ENCODE assay signal across 29 cellular contexts in genomic region chr12:90936230-90937005, GRCh38. TPM values are rescaled to one million over a fixed set of nuclear protein-coding genes. Genes with fewer than 3 reads are reported as not detected.
DNase-seq lines count a peak whose midpoint lies in the region; ATAC-seq, FAIRE-seq and TF ChIP-seq lines count a peak whose summit lies in the region.
"Had no signal": no experiment of that assay in that cellular context is flagged by ENCODE, and none has a peak within 500 bp of the region (broad histone marks: within the 10 kb centered on the region; RNA-seq: fewer than 3 reads in every experiment).

No MANE protein-coding gene starts in this region.

- CTCF ChIA-PET in HepG2 (lab: Yijun Ruan, JAX; ENCODE audit: low intra/inter-chr PET ratio, low total read pairs) = interaction anchor here (0.7 kb wide), 1 partner anchor 386 kb away, joined by 3 read pairs; no protein-coding TSS in a partner anchor

- H3K27ac ChIP-seq in HepG2 (ENCODE audit: extremely low read length, insufficient read depth, low read length) = no peak overlapping the region
- H3K27ac ChIP-seq in right lobe of liver = no peak overlapping the region
- no peak overlapping the region for H3K27ac ChIP-seq in foreskin keratinocyte
- no peak overlapping the region for H3K27ac ChIP-seq in gastroesophageal sphincter
- H3K27ac ChIP-seq: BLaER1, sigmoid colon, SK-N-MC, upper lobe of right lung had no signal

- H3K27ac Mint-ChIP-seq in activated T-helper 1 cell treated with anti-CD3 and anti-CD28 coated beads, Interleukin-12 subunit alpha, Interleukin-12 subunit beta, Interleukin-2, Interleukin-4 antibody, amounts not matched to agents 30 ng/mL and 10 ng/mL and 1 ng/mL, durations not matched to agents 14 hours and 24 hours and 36 hours = no peak overlapping the region
- H3K27ac Mint-ChIP-seq: activated naive CD8-positive, alpha-beta T cell treated with anti-CD3 and anti-CD28 coated beads, Interleukin-2, amount 50 U/mL, for 24 hours; stimulated activated memory B cell treated with anti-CD40 and anti-IgM and Interleukin-4, amounts not matched to agents 10 μg/mL and 1 μg/mL and 100 μg/mL, for 72 hours; T-helper 1 cell treated with Interleukin-12 subunit alpha and Interleukin-12 subunit beta and Interleukin-4 antibody, amounts not matched to agents 30 μg/mL and 1 μg/mL, for 36 hours had no signal

- no peaks in the 10 kb centered on the region for H3K4me1 Mint-ChIP-seq in activated T-helper 1 cell treated with anti-CD3 and anti-CD28 coated beads, Interleukin-12 subunit alpha, Interleukin-12 subunit beta, Interleukin-2, Interleukin-4 antibody, amounts not matched to agents 30 ng/mL and 10 ng/mL and 1 ng/mL, durations not matched to agents 14 hours and 24 hours and 36 hours (ENCODE audit: low read depth)
- H3K4me1 Mint-ChIP-seq: activated naive CD8-positive, alpha-beta T cell treated with anti-CD3 and anti-CD28 coated beads, Interleukin-2, amount 50 U/mL, for 24 hours; stimulated activated memory B cell treated with anti-CD40 and anti-IgM and Interleukin-4, amounts not matched to agents 10 μg/mL and 1 μg/mL and 100 μg/mL, for 72 hours had no signal

- no peak overlapping the region for H3K9ac ChIP-seq in HepG2 (ENCODE audit: insufficient read depth, low read depth, low read length)
- H3K9ac ChIP-seq: BLaER1 had no signal

- intact Hi-C loops in HepG2 (cut with micrococcal nuclease; ENCODE audit: unreplicated experiment) (no loop called here), right lobe of liver (cut with DNase I) (no loop called here)
- intact Hi-C loops in activated T-helper 1 cell treated with anti-CD3 and anti-CD28 coated beads, Interleukin-12 subunit alpha, Interleukin-12 subunit beta, Interleukin-2, Interleukin-4 antibody, amounts not matched to agents 30 ng/mL and 10 ng/mL and 1 ng/mL, durations not matched to agents 14 hours and 24 hours and 36 hours (cut with micrococcal nuclease) = no loop called here

- BruUV-seq in HepG2 (replicated peaks; lab: Mats Ljungman, UMichigan) = no TSS peak

- ATAC-seq in HepG2 (no peak), right lobe of liver (no peak), foreskin keratinocyte (peak; percentile 35), gastroesophageal sphincter (no peak), GM18517 (IDR thresholded peaks at IDR 0.05; ENCODE audit: unreplicated experiment) (no peak)
- ATAC-seq: activated naive CD8-positive, alpha-beta T cell treated with anti-CD3 and anti-CD28 coated beads, Interleukin-2, amount 50 U/mL, for 24 hours; activated T-cell treated with anti-CD3 and anti-CD28 coated beads, Interleukin-2, amount 50 U/mL, for 4 hours; stimulated activated memory B cell treated with anti-CD40 and anti-IgM and Interleukin-4, amounts not matched to agents 10 μg/mL and 1 μg/mL and 100 μg/mL, for 72 hours; upper lobe of right lung had no signal

- H3K36me3 ChIP-seq in HepG2 (replicated peaks in 1 of 2; ENCODE audit: control insufficient read depth in 1 of 2, insufficient read depth in 2 of 2, low read length in 2 of 2) (no peaks in the 10 kb centered on the region), right lobe of liver (no peaks in the 10 kb centered on the region), gastroesophageal sphincter (no peaks in the 10 kb centered on the region)
- H3K36me3 ChIP-seq: BLaER1, sigmoid colon, upper lobe of right lung had no signal

- no peak for DNase-seq in HepG2 (ENCODE audit: low spot score)
- no peak for DNase-seq in right lobe of liver
- peak; percentile 32 for DNase-seq in NCI-H69 (lab: John Stamatoyannopoulos, UW)
- DNase-seq in foreskin keratinocyte = peak in 1 of 2 donors; percentile 20
- no peak for DNase-seq in COLO668 (lab: John Stamatoyannopoulos, UW; ENCODE audit: unreplicated experiment)
- DNase-seq in activated T-helper 1 cell treated with anti-CD3 and anti-CD28 coated beads, Interleukin-12 subunit alpha, Interleukin-12 subunit beta, Interleukin-2, Interleukin-4 antibody, amounts not matched to agents 30 ng/mL and 10 ng/mL and 1 ng/mL, durations not matched to agents 14 hours and 24 hours and 36 hours (ENCODE audit: low spot score) = no peak
- DNase-seq: ACHN; activated CD4-positive, alpha-beta T cell treated with anti-CD3 and anti-CD28 coated beads for 4 hours; activated naive CD8-positive, alpha-beta T cell treated with anti-CD3 and anti-CD28 coated beads, Interleukin-2, amount 50 U/mL, for 24 hours; activated T-cell treated with anti-CD3 and anti-CD28 coated beads, Interleukin-2, amount 50 U/mL, for 4 hours; DMS79; GF-D8; NCI-H1092; NCI-H187; NCI-H748 treated with DMSO at 0.1 percent for 48 hours; sigmoid colon; stimulated activated CD4-positive, alpha-beta T cell treated with anti-CD3 and anti-CD28 coated beads, Interleukin-4, amount 100 ng/mL, for 4 hours; substantia nigra; upper lobe of right lung had no signal

- H4K20me1 ChIP-seq in HepG2 (ENCODE audit: insufficient read depth, low read length) = no peaks in the 10 kb centered on the region
- H4K20me1 ChIP-seq: BLaER1 had no signal

- H3K36me3 Mint-ChIP-seq in activated T-helper 1 cell treated with anti-CD3 and anti-CD28 coated beads, Interleukin-12 subunit alpha, Interleukin-12 subunit beta, Interleukin-2, Interleukin-4 antibody, amounts not matched to agents 30 ng/mL and 10 ng/mL and 1 ng/mL, durations not matched to agents 14 hours and 24 hours and 36 hours (ENCODE audit: low read depth) = no peaks in the 10 kb centered on the region
- H3K36me3 Mint-ChIP-seq: stimulated activated memory B cell treated with anti-CD40 and anti-IgM and Interleukin-4, amounts not matched to agents 10 μg/mL and 1 μg/mL and 100 μg/mL, for 72 hours had no signal

- no peak overlapping the region for H2AFZ ChIP-seq in HepG2 (ENCODE audit: low read length)

- in situ Hi-C loops in HepG2 (cut with HindIII; ENCODE audit: extremely low pct_ligation_motif_present, low pct_unique_long_range_greater_than_20kb) = no loop called here

- H3K79me2 ChIP-seq in HepG2 (ENCODE audit: insufficient read depth, low read length) = no peaks in the 10 kb centered on the region

- no peak for FAIRE-seq in HepG2 (lab: Jason Lieb, UNC)

- H3K9me3 ChIP-seq in HepG2 (ENCODE audit: low read length) (no peaks in the 10 kb centered on the region), right lobe of liver (no peaks in the 10 kb centered on the region), gastroesophageal sphincter (no peaks in the 10 kb centered on the region)
- H3K9me3 ChIP-seq: BLaER1, sigmoid colon, upper lobe of right lung had no signal

- H3K4me3 Mint-ChIP-seq in activated T-helper 1 cell treated with anti-CD3 and anti-CD28 coated beads, Interleukin-12 subunit alpha, Interleukin-12 subunit beta, Interleukin-2, Interleukin-4 antibody, amounts not matched to agents 30 ng/mL and 10 ng/mL and 1 ng/mL, durations not matched to agents 14 hours and 24 hours and 36 hours = no peak overlapping the region
- H3K4me3 Mint-ChIP-seq: activated naive CD8-positive, alpha-beta T cell treated with anti-CD3 and anti-CD28 coated beads, Interleukin-2, amount 50 U/mL, for 24 hours; activated T-cell treated with anti-CD3 and anti-CD28 coated beads, Interleukin-2, amount 50 U/mL, for 4 hours; stimulated activated memory B cell treated with anti-CD40 and anti-IgM and Interleukin-4, amounts not matched to agents 10 μg/mL and 1 μg/mL and 100 μg/mL, for 72 hours; T-helper 1 cell treated with Interleukin-12 subunit alpha and Interleukin-12 subunit beta and Interleukin-4 antibody, amounts not matched to agents 30 μg/mL and 1 μg/mL, for 36 hours had no signal

- TF ChIP-seq POLR2A in HepG2 (IDR thresholded peaks at IDR 0.05; ENCODE audit: insufficient read depth in 1 of 2, low read depth in 2 of 2, low read length in 2 of 2) (no peak), right lobe of liver (IDR thresholded peaks at IDR 0.05) (no peak), gastroesophageal sphincter (IDR thresholded peaks at IDR 0.05) (no peak)

- TF ChIP-seq EP300 in HepG2 (IDR thresholded peaks at IDR 0.05; ENCODE audit: low read depth in 2 of 2, low read length in 2 of 2) (no peak), HepG2 (CRISPR knock-in tag; IDR thresholded peaks at IDR 0.05; ENCODE audit: borderline replicate concordance) (no peak), gastroesophageal sphincter (IDR thresholded peaks at IDR 0.05) (no peak)

- H3K4me1 ChIP-seq in HepG2 (ENCODE audit: insufficient read depth, low read length) (no peaks in the 10 kb centered on the region), right lobe of liver (peaks cover 0 to 10% (median 0%) of the 10 kb centered on the region in 4 donors), foreskin keratinocyte (peaks cover 11% of the 10 kb centered on the region), gastroesophageal sphincter (peaks cover 0 to 6% (median 0%) of the 10 kb centered on the region in 3 donors)
- H3K4me1 ChIP-seq: BLaER1, sigmoid colon, upper lobe of right lung had no signal

- POLR2A ChIA-PET in HepG2 (lab: Yijun Ruan, JAX) = no interaction called here

- H3K4me3 ChIP-seq in HepG2 (replicated peaks in 1 of 3; ENCODE audit: insufficient read depth in 1 of 3, low read depth in 2 of 3, low read length in 3 of 3) (no peak overlapping the region), right lobe of liver (no peak overlapping the region), gastroesophageal sphincter (no peak overlapping the region)
- H3K4me3 ChIP-seq: BLaER1, sigmoid colon, SK-N-MC, upper lobe of right lung had no signal

- no peak for TF ChIP-seq RAD21 in HepG2 (CRISPR knock-in tag; IDR thresholded peaks at IDR 0.05)

- TF ChIP-seq CTCF in HepG2 (CRISPR knock-in tag; IDR thresholded peaks at IDR 0.05) = no peak
- no peak for TF ChIP-seq CTCF in right lobe of liver (IDR thresholded peaks at IDR 0.05)
- no peak for TF ChIP-seq CTCF in foreskin keratinocyte (conservative IDR thresholded peaks at IDR 0.05)
- no peak for TF ChIP-seq CTCF in gastroesophageal sphincter (IDR thresholded peaks at IDR 0.05)

- no peaks in the 10 kb centered on the region for H3K27me3 ChIP-seq in HepG2 (ENCODE audit: control insufficient read depth in 1 of 2, insufficient read depth in 2 of 2, low read length in 2 of 2)
- H3K27me3 ChIP-seq in right lobe of liver = no peaks in the 10 kb centered on the region
- no peaks in the 10 kb centered on the region for H3K27me3 ChIP-seq in foreskin keratinocyte
- H3K27me3 ChIP-seq in gastroesophageal sphincter = no peaks in the 10 kb centered on the region
- H3K27me3 ChIP-seq: BLaER1, sigmoid colon, upper lobe of right lung had no signal

- no peak overlapping the region for H3K4me2 ChIP-seq in HepG2 (ENCODE audit: low read depth, low read length)
- H3K4me2 ChIP-seq: BLaER1 had no signal

- no peaks in the 10 kb centered on the region for H3K9me3 Mint-ChIP-seq in activated T-helper 1 cell treated with anti-CD3 and anti-CD28 coated beads, Interleukin-12 subunit alpha, Interleukin-12 subunit beta, Interleukin-2, Interleukin-4 antibody, amounts not matched to agents 30 ng/mL and 10 ng/mL and 1 ng/mL, durations not matched to agents 14 hours and 24 hours and 36 hours
- H3K9me3 Mint-ChIP-seq: activated naive CD8-positive, alpha-beta T cell treated with anti-CD3 and anti-CD28 coated beads, Interleukin-2, amount 50 U/mL, for 24 hours; activated T-cell treated with anti-CD3 and anti-CD28 coated beads, Interleukin-2, amount 50 U/mL, for 4 hours; stimulated activated memory B cell treated with anti-CD40 and anti-IgM and Interleukin-4, amounts not matched to agents 10 μg/mL and 1 μg/mL and 100 μg/mL, for 72 hours; T-helper 1 cell treated with Interleukin-12 subunit alpha and Interleukin-12 subunit beta and Interleukin-4 antibody, amounts not matched to agents 30 μg/mL and 1 μg/mL, for 36 hours had no signal

- H3K27me3 Mint-ChIP-seq in activated T-helper 1 cell treated with anti-CD3 and anti-CD28 coated beads, Interleukin-12 subunit alpha, Interleukin-12 subunit beta, Interleukin-2, Interleukin-4 antibody, amounts not matched to agents 30 ng/mL and 10 ng/mL and 1 ng/mL, durations not matched to agents 14 hours and 24 hours and 36 hours (ENCODE audit: insufficient read depth) = peaks cover 9% of the 10 kb centered on the region

- WGBS in HepG2 (ENCODE audit: low lambda C conversion rate) = 59% methylated on average over 4 of the region's 5 CpGs
- 83% methylated on average over 1 of the region's 5 CpGs for WGBS in right lobe of liver (ENCODE audit: insufficient coverage, low coverage, low lambda C conversion rate, missing lambda C conversion rate)
- 96 to 100% methylated on average over 1 to 5 of the region's 5 CpGs for WGBS in gastroesophageal sphincter (ENCODE audit: low coverage in 1 of 2), 2 donors

RNA-seq across cellular contexts. Expression of gene CCER1, which starts 18.6 kb away (rescaled TPM):
- not detected in 2 replicates for total RNA-seq in HepG2 (2016; rRNA removed; fragmentation: Illumina TruSeq; extraction: Trizol)
- total RNA-seq in HepG2 (2016; cell fraction: cytosol; rRNA removed; fragmentation: Illumina TruSeq; extraction: Trizol; ENCODE audit: low read depth) = not detected in 2 replicates
- not detected in 2 replicates for total RNA-seq in HepG2 (2016; cell fraction: insoluble cytoplasmic fraction; rRNA removed; fragmentation: Illumina TruSeq; extraction: Trizol)
- not detected in 2 replicates for total RNA-seq in HepG2 (2016; cell fraction: membrane; rRNA removed; fragmentation: Illumina TruSeq; extraction: Trizol)
- not detected in 2 replicates for total RNA-seq in HepG2 (2016; cell fraction: nucleus; rRNA removed; fragmentation: Illumina TruSeq; extraction: Trizol)
- not detected in 2 replicates for polyA plus RNA-seq in HepG2 (2011; rRNA removed)
- not detected in 2 replicates for polyA plus RNA-seq in HepG2 (2011; cell fraction: cytosol; rRNA removed)
- not detected in 2 replicates for polyA plus RNA-seq in HepG2 (2011; cell fraction: nucleus; rRNA removed)
- polyA plus RNA-seq in HepG2 (2012) = not detected in 2 replicates
- polyA plus RNA-seq in HepG2 (2016; cell fraction: cytosol; fragmentation: Illumina TruSeq; extraction: Trizol; ENCODE audit: low read depth) = not detected in 2 replicates
- not detected in 2 replicates for polyA plus RNA-seq in HepG2 (2016; cell fraction: insoluble cytoplasmic fraction; fragmentation: Illumina TruSeq; extraction: Trizol; ENCODE audit: low read depth)
- polyA plus RNA-seq in HepG2 (2016; cell fraction: membrane; fragmentation: Illumina TruSeq; extraction: Trizol; ENCODE audit: low read depth) = not detected in 2 replicates
- polyA plus RNA-seq in HepG2 (2016; cell fraction: nucleus; fragmentation: Illumina TruSeq; extraction: Trizol; ENCODE audit: insufficient read depth, low read depth) = not detected in 2 replicates
- not detected in 2 replicates for polyA minus RNA-seq in HepG2 (2011; rRNA and poly(A)+ RNA removed; ENCODE audit: low replicate concordance)
- not detected in 2 replicates for polyA minus RNA-seq in HepG2 (2011; cell fraction: cytosol; rRNA and poly(A)+ RNA removed)
- not detected in 2 replicates for polyA minus RNA-seq in HepG2 (2011; cell fraction: nucleus; rRNA and poly(A)+ RNA removed)
- total RNA-seq in right lobe of liver = not detected
- total RNA-seq in foreskin keratinocyte = not detected in 2 replicates
- not detected in 2 replicates for polyA plus RNA-seq in foreskin keratinocyte
- not detected for total RNA-seq in gastroesophageal sphincter
- not detected in 2 replicates for total RNA-seq in activated T-helper 1 cell treated with anti-CD3 and anti-CD28 coated beads, Interleukin-12 subunit alpha, Interleukin-12 subunit beta, Interleukin-2, Interleukin-4 antibody, amounts not matched to agents 30 ng/mL and 10 ng/mL and 1 ng/mL, durations not matched to agents 14 hours and 24 hours and 36 hours
- total RNA-seq: activated T-cell treated with anti-CD3 and anti-CD28 coated beads, Interleukin-2, amount 50 U/mL, for 4 hours; dermis microvascular lymphatic vessel endothelial cell; fibroblast of lung; liver; sigmoid colon; upper lobe of right lung had no signal
- polyA plus RNA-seq: fibroblast of lung, liver, neural cell, sigmoid colon had no signal
